In genomic region chr16:72989203-72989991, GRCh38 we compare ENCODE assay signal across 9 cellular contexts. TPM values are rescaled to one million over a fixed set of nuclear protein-coding genes. Genes with fewer than 3 reads are reported as not detected.
DNase-seq lines count a peak whose midpoint lies in the region; ATAC-seq and TF ChIP-seq lines count a peak whose summit lies in the region.
"Had no signal": no experiment of that assay in that cellular context is flagged by ENCODE, and none has a peak within 500 bp of the region (broad histone marks: within the 10 kb centered on the region; RNA-seq: fewer than 3 reads in every experiment).

No MANE protein-coding gene starts in this region.

- no peak for TF ChIP-seq POLR2A in sigmoid colon (IDR thresholded peaks at IDR 0.05)

- BruUV-seq in Calu3 (replicated peaks; lab: Mats Ljungman, UMichigan), result no TSS peak

- H3K36me3 ChIP-seq in sigmoid colon, result no peaks in the 10 kb centered on the region

- TF ChIP-seq EP300 in sigmoid colon (IDR thresholded peaks at IDR 0.05), result peak in 1 of 4 donors; percentile 7

- H3K27ac ChIP-seq in RWPE1 (peak overlapping the region; percentile 100), foreskin keratinocyte (peak overlapping the region; percentile 90), sigmoid colon (peak overlapping the region; percentile 83 to 91 (median 86))

- H3K27me3 ChIP-seq in foreskin keratinocyte, result no peaks in the 10 kb centered on the region
- no peaks in the 10 kb centered on the region for H3K27me3 ChIP-seq in sigmoid colon

- peaks cover 56% of the 10 kb centered on the region for H3K4me1 Mint-ChIP-seq in Calu3 (ENCODE audit: low read depth, unreplicated experiment)

- ATAC-seq in foreskin keratinocyte (peak; percentile 85), HG03196 (IDR thresholded peaks at IDR 0.05; ENCODE audit: unreplicated experiment) (no peak), GM21515 (IDR thresholded peaks at IDR 0.05; ENCODE audit: unreplicated experiment) (no peak)
- ATAC-seq: GM12878 had no signal

- peak overlapping the region in 3 of 4 donors; percentile 17 to 21 (median 20) for H3K4me3 ChIP-seq in sigmoid colon
- H3K4me3 ChIP-seq: GM12878 had no signal

- peak overlapping the region; percentile 66 for H3K27ac Mint-ChIP-seq in Calu3 (ENCODE audit: unreplicated experiment)

- POLR2A ChIA-PET in RWPE1 (lab: Yijun Ruan, JAX; ENCODE audit: low non-redundant PET), result no interaction called here

- 68 to 82% methylated on average over 9 of the region's 9 CpGs for WGBS in sigmoid colon, 2 donors

- H3K27me3 Mint-ChIP-seq in Calu3 (ENCODE audit: unreplicated experiment), result no peaks in the 10 kb centered on the region

- CTCF ChIA-PET in Calu3 (lab: Charles Lee), result interaction anchor here (0.6 to 1.7 kb wide), 6 partner anchors 8 to 157 kb away, joined by 3 to 8 read pairs (median 4); no protein-coding TSS in a partner anchor
- CTCF ChIA-PET in RWPE1 (lab: Yijun Ruan, JAX), result no interaction called here

- no peak for TF ChIP-seq CTCF in Calu3 (IDR thresholded peaks at IDR 0.05; ENCODE audit: unreplicated experiment)
- no peak for TF ChIP-seq CTCF in RWPE1 (conservative IDR thresholded peaks at IDR 0.05; ENCODE audit: low read depth)
- TF ChIP-seq CTCF in foreskin keratinocyte (conservative IDR thresholded peaks at IDR 0.05), result no peak
- no peak for TF ChIP-seq CTCF in sigmoid colon (IDR thresholded peaks at IDR 0.05)

- DNase-seq in Calu3 (peak; percentile 43), RWPE1 (ENCODE audit: low spot score) (peak; percentile 92), foreskin keratinocyte (peak; percentile 88 to 96), sigmoid colon (peak; percentile 78), NCI-H1436 treated with DMSO at 0.1 percent for 48 hours (lab: John Stamatoyannopoulos, UW) (no peak)
- DNase-seq in activated CD4-positive, alpha-beta T cell treated with anti-CD3 and anti-CD28 coated beads for 4 hours, result no peak

- H3K36me3 Mint-ChIP-seq in Calu3 (ENCODE audit: insufficient read depth, unreplicated experiment), result no peaks in the 10 kb centered on the region

- no peaks in the 10 kb centered on the region for H3K9me3 Mint-ChIP-seq in Calu3 (ENCODE audit: low read depth, unreplicated experiment)

- intact Hi-C loops in Calu3 (cut with micrococcal nuclease; ENCODE audit: unreplicated experiment), result no loop called here
- intact Hi-C loops in sigmoid colon (cut with DNase I), result loop anchor here (2.0 to 5.0 kb wide), 2 partner anchors 47 to 57 kb away; no protein-coding TSS in a partner anchor

- H3K4me3 Mint-ChIP-seq in Calu3 (ENCODE audit: low read depth, unreplicated experiment), result peak overlapping the region; percentile 62

- H3K4me1 ChIP-seq in foreskin keratinocyte (peaks cover 40% of the 10 kb centered on the region), sigmoid colon (peaks cover 0 to 96% (median 88%) of the 10 kb centered on the region in 4 donors)

- H3K9me3 ChIP-seq in sigmoid colon, result no peaks in the 10 kb centered on the region

RNA-seq across cellular contexts. Expression of gene ZFHX3, which starts 58.5 kb away (rescaled TPM):
- total RNA-seq in Calu3 (2022), result 13.6 and 17.8 TPM in 2 replicates
- total RNA-seq in foreskin keratinocyte, result 5.9 and 8.9 TPM in 2 replicates
- 1.1 and 1.2 TPM in 2 replicates for polyA plus RNA-seq in foreskin keratinocyte
- 10 to 100 TPM; 17.8 to 38.8 (median 19.1) TPM for total RNA-seq in sigmoid colon
- 1 to 10 TPM in 2 of 3 donors, under 1 TPM in 1; 0.69 to 4.3 (median 1.2) TPM for polyA plus RNA-seq in sigmoid colon

Comparison
In these comparisons a context has a peak if more than half of its experiments do, and no peak if none do; other contexts are left out.
1. DNase-seq: peak in Calu3 (single experiment), RWPE1 (single experiment), foreskin keratinocyte (2 of 2) and sigmoid colon (single experiment); none in activated CD4-positive, alpha-beta T cell treated with anti-CD3 and anti-CD28 coated beads for 4 hours (0 of 2) and NCI-H1436 treated with DMSO at 0.1 percent for 48 hours (single experiment).
2. Peak in every context shown above with its lines, with median percentiles within 50 percentile points of each other: H3K27ac ChIP-seq.